8 cellular contexts compared by ENCODE assay signal in genomic region chr19:37654525-37654832, GRCh38. TPM values are rescaled to one million over a fixed set of nuclear protein-coding genes. Genes with fewer than 3 reads are reported as not detected.
DNase-seq lines count a peak whose midpoint lies in the region; ATAC-seq lines count a peak whose summit lies in the region.

No MANE protein-coding gene starts in this region.

- H3K9me3 Mint-ChIP-seq in activated naive CD4-positive, alpha-beta T cell treated with anti-CD3 and anti-CD28 coated beads, Interleukin-2, amount 50 U/mL, for 72 hours = peaks cover 0 to 21% of the 10 kb centered on the region in 2 donors

- H3K27me3 ChIP-seq in MG63 (no peaks in the 10 kb centered on the region), iPS-18a (ENCODE audit: control insufficient read depth, insufficient read depth, low read length) (peaks cover 11% of the 10 kb centered on the region)

- peak overlapping the region; percentile 0 to 99 for H3K27ac Mint-ChIP-seq in activated naive CD4-positive, alpha-beta T cell treated with anti-CD3 and anti-CD28 coated beads, Interleukin-2, amount 50 U/mL, for 72 hours

- H3K4me1 ChIP-seq in iPS-18a (ENCODE audit: control insufficient read depth, low read depth, low read length) = peaks cover 7% of the 10 kb centered on the region

- H3K36me3 ChIP-seq in MG63 (peaks cover 36% of the 10 kb centered on the region), iPS-18a (ENCODE audit: control insufficient read depth, low read depth, low read length) (no peaks in the 10 kb centered on the region)

- DNase-seq in NCI-H2029 (lab: John Stamatoyannopoulos, UW) (peak; percentile 5), NCI-H2029 treated with DMSO at 0.1 percent for 48 hours (lab: John Stamatoyannopoulos, UW) (no peak), MG63 (no peak), DMS114 treated with DMSO at 0.1 percent for 48 hours (lab: John Stamatoyannopoulos, UW; ENCODE audit: unreplicated experiment) (no peak), SW480 (ENCODE audit: low spot score) (no peak)
- no peak for DNase-seq in activated naive CD4-positive, alpha-beta T cell treated with anti-CD3 and anti-CD28 coated beads, Interleukin-2, amount 50 U/mL, for 72 hours (ENCODE audit: low spot score in 2 of 2)

- no peak overlapping the region for H3K27ac ChIP-seq in iPS-18a (ENCODE audit: low read length)
- H3K27ac ChIP-seq in skin epidermis = peak overlapping the region in 20 of 21 experiments; percentile 64 to 93 (median 84)

- peaks cover 45 to 64% of the 10 kb centered on the region in 2 donors for H3K36me3 Mint-ChIP-seq in activated naive CD4-positive, alpha-beta T cell treated with anti-CD3 and anti-CD28 coated beads, Interleukin-2, amount 50 U/mL, for 72 hours

- peak overlapping the region; percentile 79 for H3K4me3 ChIP-seq in MG63
- peak overlapping the region; percentile 79 for H3K4me3 ChIP-seq in iPS-18a (ENCODE audit: low read length)
- H3K4me3 ChIP-seq in skin epidermis = peak overlapping the region; percentile 60 to 81 (median 68)

- ATAC-seq in activated naive CD4-positive, alpha-beta T cell treated with anti-CD3 and anti-CD28 coated beads, Interleukin-2, amount 50 U/mL, for 72 hours = no peak

- H3K9me3 ChIP-seq in MG63 (peaks cover 33% of the 10 kb centered on the region), iPS-18a (ENCODE audit: control insufficient read depth, low read depth, low read length) (no peaks in the 10 kb centered on the region)

- peak overlapping the region; percentile 62 for H3K9ac ChIP-seq in iPS-18a (ENCODE audit: low read length)

RNA-seq across cellular contexts. Expression of gene ZFP30, which starts 0.8 kb away (rescaled TPM):
- total RNA-seq in MG63 (2014; rRNA removed; shearing (Covaris generic); ENCODE audit: low replicate concordance) = 27.0 and 30.2 TPM in 2 replicates
- 10 to 100 TPM; 11.6 to 12.4 TPM for total RNA-seq in activated naive CD4-positive, alpha-beta T cell treated with anti-CD3 and anti-CD28 coated beads, Interleukin-2, amount 50 U/mL, for 72 hours

RNA-seq across cellular contexts. Expression of gene ZNF540, which starts 59.8 kb away (rescaled TPM):
- total RNA-seq in MG63 (2014; rRNA removed; shearing (Covaris generic); ENCODE audit: low replicate concordance) = 0.12 TPM in 1 of 2 replicates, not detected in the other
- 1 to 10 TPM; 1.0 to 3.0 TPM for total RNA-seq in activated naive CD4-positive, alpha-beta T cell treated with anti-CD3 and anti-CD28 coated beads, Interleukin-2, amount 50 U/mL, for 72 hours

RNA-seq across cellular contexts. Expression of gene ZNF571, which starts 59.9 kb away (rescaled TPM):
- total RNA-seq in MG63 (2014; rRNA removed; shearing (Covaris generic); ENCODE audit: low replicate concordance) = 3.0 and 13.6 TPM in 2 replicates
- 1 to 10 TPM; 2.4 to 5.0 TPM for total RNA-seq in activated naive CD4-positive, alpha-beta T cell treated with anti-CD3 and anti-CD28 coated beads, Interleukin-2, amount 50 U/mL, for 72 hours
